In the genomic region with DNA sequence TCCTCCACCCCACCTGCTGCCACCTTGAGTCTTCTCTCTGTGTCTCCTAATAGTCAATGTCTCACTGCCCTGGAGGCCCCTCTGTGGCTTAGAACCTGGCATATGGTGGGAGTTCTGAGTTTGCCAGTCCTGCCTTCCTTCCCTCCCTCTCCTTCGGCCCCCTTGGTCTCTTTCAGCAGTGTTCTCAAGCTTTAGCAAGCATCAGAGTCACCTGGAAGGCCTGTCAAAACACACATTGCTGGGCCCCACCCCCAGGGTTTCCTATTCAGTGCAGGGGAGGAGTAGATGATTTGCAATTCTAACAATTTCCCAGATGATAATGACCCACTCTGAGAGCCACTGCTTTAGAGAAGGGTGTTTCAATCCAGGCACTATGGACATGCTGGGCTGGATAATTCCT, we compare ENCODE assay signal across 21 cellular contexts. TPM values are rescaled to one million over a fixed set of nuclear protein-coding genes. Genes with fewer than 3 reads are reported as not detected.
DNase-seq lines count a peak whose midpoint lies in the region; ATAC-seq and TF ChIP-seq lines count a peak whose summit lies in the region.
"Had no signal": no experiment of that assay in that cellular context is flagged by ENCODE, and none has a peak within 500 bp of the region (broad histone marks: within the 10 kb centered on the region; RNA-seq: fewer than 3 reads in every experiment).

No MANE protein-coding gene starts in this region.

- no peak overlapping the region for H4K91ac ChIP-seq in H9 (ENCODE audit: insufficient read length, low read depth, low read length)
- H4K91ac ChIP-seq in neuronal stem cell (ENCODE audit: low read depth, low read length, poor library complexity): no peak overlapping the region

- H3K27me3 Mint-ChIP-seq in H9 (ENCODE audit: low read depth): no peaks in the 10 kb centered on the region
- H3K27me3 Mint-ChIP-seq in activated T-helper 17 cell treated with anti-CD3 and anti-CD28 coated beads, Interleukin-2, amount 50 U/mL, for 72 hours: no peaks in the 10 kb centered on the region
- no peaks in the 10 kb centered on the region for H3K27me3 Mint-ChIP-seq in stimulated activated memory B cell treated with anti-CD40 and anti-IgM and Interleukin-4, amounts not matched to agents 10 μg/mL and 1 μg/mL and 100 μg/mL, for 72 hours
- H3K27me3 Mint-ChIP-seq: IgD-negative memory B cell had no signal

- TF ChIP-seq CTCF in H9 (conservative IDR thresholded peaks at IDR 0.05): no peak

- H2BK15ac ChIP-seq in H9 (ENCODE audit: low read depth, low read length) (no peak overlapping the region), neuronal stem cell (ENCODE audit: low read length) (no peak overlapping the region)

- H2AK5ac ChIP-seq in H9 (ENCODE audit: insufficient read length, low read length): no peak overlapping the region
- H2AK5ac ChIP-seq in neuronal stem cell (ENCODE audit: low read depth, low read length): no peak overlapping the region

- H2BK120ac ChIP-seq in H9 (ENCODE audit: low read depth, low read length, poor library complexity, severe bottlenecking) (no peak overlapping the region), neuronal stem cell (ENCODE audit: low read depth, low read length) (no peak overlapping the region)

- no peak overlapping the region for H2BK20ac ChIP-seq in H9 (ENCODE audit: low read depth, low read length, poor library complexity, severe bottlenecking)

- no peaks in the 10 kb centered on the region; a peak in 1 of 5 replicates for H3K9me3 Mint-ChIP-seq in H9
- H3K9me3 Mint-ChIP-seq in activated T-helper 17 cell treated with anti-CD3 and anti-CD28 coated beads, Interleukin-2, amount 50 U/mL, for 72 hours: no peaks in the 10 kb centered on the region
- H3K9me3 Mint-ChIP-seq in stimulated activated memory B cell treated with anti-CD40 and anti-IgM and Interleukin-4, amounts not matched to agents 10 μg/mL and 1 μg/mL and 100 μg/mL, for 72 hours: no peaks in the 10 kb centered on the region
- H3K9me3 Mint-ChIP-seq: HFFc6, IgD-negative memory B cell had no signal

- no peak for DNase-seq in H9
- no peak for DNase-seq in left lobe of liver (ENCODE audit: low spot score)
- no peak for DNase-seq in neuronal stem cell (ENCODE audit: low spot score)
- no peak for DNase-seq in Right ventricle myocardium superior
- no peak for DNase-seq in amniotic stem cell (lab: John Stamatoyannopoulos, UW)
- DNase-seq: DND-41, GDM1, GOT3, HFFc6, Kasumi-1, NCI-H1930, NCI-H748 treated with DMSO at 0.1 percent for 48 hours, RPMI8226 had no signal

- no peak overlapping the region for H3K4ac ChIP-seq in H9 (ENCODE audit: low read depth, low read length)
- no peak overlapping the region for H3K4ac ChIP-seq in neuronal stem cell (ENCODE audit: low read length)

- no peaks in the 10 kb centered on the region for H3K79me2 ChIP-seq in H9 (ENCODE audit: insufficient read depth, low read length)

- H3K27me3 ChIP-seq in H9 (ENCODE audit: insufficient read depth, low read length): no peaks in the 10 kb centered on the region
- H3K27me3 ChIP-seq in neuronal stem cell (ENCODE audit: control insufficient read depth in 3 of 3, insufficient read depth in 3 of 3, low read depth in 1 of 3, low read length in 3 of 3): peaks cover 0 to 8% (median 0%) of the 10 kb centered on the region in 3 experiments

- peak overlapping the region; percentile 18 to 81; a peak in 4 of 5 replicates for H3K4me3 Mint-ChIP-seq in H9
- H3K4me3 Mint-ChIP-seq in activated T-helper 17 cell treated with anti-CD3 and anti-CD28 coated beads, Interleukin-2, amount 50 U/mL, for 72 hours: no peak overlapping the region
- H3K4me3 Mint-ChIP-seq in stimulated activated memory B cell treated with anti-CD40 and anti-IgM and Interleukin-4, amounts not matched to agents 10 μg/mL and 1 μg/mL and 100 μg/mL, for 72 hours: no peak overlapping the region
- H3K4me3 Mint-ChIP-seq: HFFc6 had no signal

- no peak overlapping the region for H3K9ac ChIP-seq in H9 (ENCODE audit: extremely low read depth, insufficient read length, low read length)
- no peak overlapping the region for H3K9ac ChIP-seq in neuronal stem cell (ENCODE audit: low read depth, low read length, poor library complexity)

- H3K79me1 ChIP-seq in H9 (ENCODE audit: insufficient read depth, low read depth, low read length, poor library complexity, severe bottlenecking): no peaks in the 10 kb centered on the region
- no peaks in the 10 kb centered on the region for H3K79me1 ChIP-seq in neuronal stem cell (ENCODE audit: low read depth, low read length)

- H2BK12ac ChIP-seq in H9 (ENCODE audit: insufficient read length, low read depth, low read length) (no peak overlapping the region), neuronal stem cell (ENCODE audit: low read length) (no peak overlapping the region)

- no peak overlapping the region for H3K4me3 ChIP-seq in neuronal stem cell (ENCODE audit: low read length in 2 of 2)
- H3K4me3 ChIP-seq: GM12878 had no signal

- H3K27ac ChIP-seq in H9 (ENCODE audit: insufficient read length, low read depth, low read length) (no peak overlapping the region), neuronal stem cell (replicated peaks; ENCODE audit: low read length) (no peak overlapping the region)
- H3K27ac ChIP-seq: C4-2B had no signal

- H3K36me3 Mint-ChIP-seq in H9 (ENCODE audit: insufficient read depth in 1 of 3, low read depth in 3 of 3): no peaks in the 10 kb centered on the region
- no peaks in the 10 kb centered on the region for H3K36me3 Mint-ChIP-seq in activated T-helper 17 cell treated with anti-CD3 and anti-CD28 coated beads, Interleukin-2, amount 50 U/mL, for 72 hours (ENCODE audit: low read depth)
- H3K36me3 Mint-ChIP-seq in stimulated activated memory B cell treated with anti-CD40 and anti-IgM and Interleukin-4, amounts not matched to agents 10 μg/mL and 1 μg/mL and 100 μg/mL, for 72 hours: no peaks in the 10 kb centered on the region

- H3K9me3 ChIP-seq in H9 (ENCODE audit: control insufficient read depth, low read depth, low read length) (no peaks in the 10 kb centered on the region), neuronal stem cell (replicated peaks in 1 of 2; ENCODE audit: control insufficient read depth in 2 of 2, insufficient read depth in 1 of 2, low read depth in 1 of 2, low read length in 2 of 2) (no peaks in the 10 kb centered on the region)

- H4K8ac ChIP-seq in H9 (replicated peaks; ENCODE audit: insufficient read length, low read depth, low read length) (no peak overlapping the region), neuronal stem cell (ENCODE audit: low read depth, low read length) (no peak overlapping the region)

- no peak overlapping the region for H3K56ac ChIP-seq in H9 (ENCODE audit: insufficient read length, low read depth, low read length)

- H3K18ac ChIP-seq in H9 (ENCODE audit: insufficient read length, low read depth, low read length) (no peak overlapping the region), neuronal stem cell (ENCODE audit: low read length) (peak overlapping the region; percentile 72)

- WGBS in H9 (ENCODE audit: extremely low coverage, insufficient read length, low lambda C conversion rate): no CpG with 5 or more reads among the region's 1 CpG
- WGBS in neuronal stem cell (ENCODE audit: extremely low coverage in 2 of 2, insufficient read length in 2 of 2, insufficient replicate concordance in 1 of 2), 2 donors: no CpG with 5 or more reads among the region's 1 CpG

- H2BK5ac ChIP-seq in H9 (ENCODE audit: insufficient read length, low read length): no peak overlapping the region
- H2BK5ac ChIP-seq in neuronal stem cell (ENCODE audit: low read length): no peak overlapping the region

- H3K23ac ChIP-seq in H9 (ENCODE audit: insufficient read length, low read depth, low read length) (no peak overlapping the region), neuronal stem cell (ENCODE audit: low read depth, low read length, poor library complexity) (no peak overlapping the region)

- H3K4me1 Mint-ChIP-seq in H9: peaks cover 39% of the 10 kb centered on the region in 2 experiments
- no peaks in the 10 kb centered on the region for H3K4me1 Mint-ChIP-seq in activated T-helper 17 cell treated with anti-CD3 and anti-CD28 coated beads, Interleukin-2, amount 50 U/mL, for 72 hours
- H3K4me1 Mint-ChIP-seq in stimulated activated memory B cell treated with anti-CD40 and anti-IgM and Interleukin-4, amounts not matched to agents 10 μg/mL and 1 μg/mL and 100 μg/mL, for 72 hours: no peaks in the 10 kb centered on the region
- H3K4me1 Mint-ChIP-seq: IgD-negative memory B cell had no signal

- no peak for ATAC-seq in activated T-helper 17 cell treated with anti-CD3 and anti-CD28 coated beads, Interleukin-2, amount 50 U/mL, for 72 hours (replicated peaks)
- ATAC-seq in left lobe of liver: peak; percentile 25
- ATAC-seq in HG02623 (IDR thresholded peaks at IDR 0.05; ENCODE audit: unreplicated experiment): no peak
- ATAC-seq in Right ventricle myocardium superior (ENCODE audit: poor library complexity): no peak
- no peak for ATAC-seq in stimulated activated memory B cell treated with anti-CD40 and anti-IgM and Interleukin-4, amounts not matched to agents 10 μg/mL and 1 μg/mL and 100 μg/mL, for 72 hours
- ATAC-seq: GM12878 had no signal

- H3K4me1 ChIP-seq in H9 (ENCODE audit: insufficient read depth, low read length) (peaks cover 14% of the 10 kb centered on the region; the same call in 1 of the 2 replicates), neuronal stem cell (ENCODE audit: control insufficient read depth in 2 of 2, insufficient read depth in 1 of 2, low read depth in 1 of 2, low read length in 2 of 2) (peaks cover 2 to 19% of the 10 kb centered on the region in 2 donors)

- H3K4me2 ChIP-seq in H9 (ENCODE audit: insufficient read depth, insufficient read length, low read length) (peak overlapping the region; percentile 20), neuronal stem cell (ENCODE audit: insufficient read depth, low read length, poor library complexity, severe bottlenecking) (no peak overlapping the region)

- H3K27ac Mint-ChIP-seq in H9: peak overlapping the region; percentile 88 to 93 (median 93); a peak in 4 of 7 replicates
- H3K27ac Mint-ChIP-seq in activated T-helper 17 cell treated with anti-CD3 and anti-CD28 coated beads, Interleukin-2, amount 50 U/mL, for 72 hours: peak overlapping the region; percentile 4
- no peak overlapping the region for H3K27ac Mint-ChIP-seq in stimulated activated memory B cell treated with anti-CD40 and anti-IgM and Interleukin-4, amounts not matched to agents 10 μg/mL and 1 μg/mL and 100 μg/mL, for 72 hours
- H3K27ac Mint-ChIP-seq: HFFc6, IgD-negative memory B cell had no signal

- no peak overlapping the region for H4K5ac ChIP-seq in H9 (ENCODE audit: insufficient read length, low read depth, low read length)

- H2AFZ ChIP-seq in H9 (ENCODE audit: low read length) (no peak overlapping the region), neuronal stem cell (ENCODE audit: low read length) (no peak overlapping the region)

- intact Hi-C loops in Right ventricle myocardium superior (cut with DNase I): no loop called here

- H4K20me1 ChIP-seq in H9 (ENCODE audit: control insufficient read depth, insufficient read depth, insufficient read length): no peaks in the 10 kb centered on the region

- H3T11ph ChIP-seq in H9 (ENCODE audit: low read length): no peak overlapping the region

- H3K23me2 ChIP-seq in H9 (ENCODE audit: insufficient read length, low read depth, low read length, poor library complexity, severe bottlenecking): peaks cover 6% of the 10 kb centered on the region

- H3K14ac ChIP-seq in H9 (ENCODE audit: insufficient read depth, low read length) (no peak overlapping the region; the same call in 1 of the 2 replicates), neuronal stem cell (ENCODE audit: low read length) (no peak overlapping the region)

- no peaks in the 10 kb centered on the region for H3K36me3 ChIP-seq in neuronal stem cell (replicated peaks in 1 of 2; ENCODE audit: control insufficient read depth in 2 of 2, insufficient read depth in 2 of 2, low read length in 2 of 2)

RNA-seq across cellular contexts. Expression of gene TMEM220, which starts 26.3 kb away (rescaled TPM):
- 6.1 and 7.1 TPM in 2 replicates for total RNA-seq in H9 (2021)
- under 1 TPM; 0.40 to 0.41 TPM for total RNA-seq in activated T-helper 17 cell treated with anti-CD3 and anti-CD28 coated beads, Interleukin-2, amount 50 U/mL, for 72 hours
- 42.7 TPM for total RNA-seq in left lobe of liver
- 0.53 TPM for polyA plus RNA-seq in neuronal stem cell (2013, experiment 1 of 2)
- 0.69 TPM for polyA plus RNA-seq in neuronal stem cell (2013, experiment 2 of 2)
- 7.6 TPM for total RNA-seq in Right ventricle myocardium superior

RNA-seq across cellular contexts. Expression of gene TMEM238L, which starts 47.8 kb away (rescaled TPM):
- total RNA-seq in H9 (2021): not detected in 2 replicates
- not detected for total RNA-seq in activated T-helper 17 cell treated with anti-CD3 and anti-CD28 coated beads, Interleukin-2, amount 50 U/mL, for 72 hours
- not detected for total RNA-seq in left lobe of liver
- polyA plus RNA-seq in neuronal stem cell (2013, experiment 1 of 2): not detected
- not detected for polyA plus RNA-seq in neuronal stem cell (2013, experiment 2 of 2)
- total RNA-seq in Right ventricle myocardium superior: not detected
- total RNA-seq: A673, GM12878, HFFc6, HT1080 had no signal
- polyA plus RNA-seq: GM12878, IgD-negative memory B cell had no signal

RNA-seq across cellular contexts. Expression of gene ADPRM, which starts 58.8 kb away (rescaled TPM):
- total RNA-seq in H9 (2021) (5.1 and 7.1 TPM in 2 replicates), left lobe of liver (3.9 TPM), Right ventricle myocardium superior (3.3 TPM)
- total RNA-seq in activated T-helper 17 cell treated with anti-CD3 and anti-CD28 coated beads, Interleukin-2, amount 50 U/mL, for 72 hours: 10 to 100 TPM; 10.9 to 11.4 TPM
- 8.3 TPM for polyA plus RNA-seq in neuronal stem cell (2013, experiment 1 of 2)
- polyA plus RNA-seq in neuronal stem cell (2013, experiment 2 of 2): 8.5 TPM

RNA-seq across cellular contexts. Expression of gene SCO1, which starts 58.8 kb away (rescaled TPM):
- total RNA-seq in H9 (2021): 60.3 and 63.6 TPM in 2 replicates
- total RNA-seq in activated T-helper 17 cell treated with anti-CD3 and anti-CD28 coated beads, Interleukin-2, amount 50 U/mL, for 72 hours: 10 to 100 TPM; 18.3 to 38.6 TPM
- 30.6 TPM for total RNA-seq in left lobe of liver
- polyA plus RNA-seq in neuronal stem cell (2013, experiment 1 of 2): 15.6 TPM
- 14.9 TPM for polyA plus RNA-seq in neuronal stem cell (2013, experiment 2 of 2)
- 27.6 TPM for total RNA-seq in Right ventricle myocardium superior

Comparison
In these comparisons a context has a peak if more than half of its experiments do, and no peak if none do; other contexts are left out.
1. H3K4me3 Mint-ChIP-seq: peak in H9 (2 of 2); none in activated T-helper 17 cell treated with anti-CD3 and anti-CD28 coated beads, Interleukin-2, amount 50 U/mL, for 72 hours (single experiment) and stimulated activated memory B cell treated with anti-CD40 and anti-IgM and Interleukin-4, amounts not matched to agents 10 μg/mL and 1 μg/mL and 100 μg/mL, for 72 hours (single experiment).